19 cellular contexts compared by ENCODE assay signal in genomic region chr15:66288796-66289195, GRCh38. TPM values are rescaled to one million over a fixed set of nuclear protein-coding genes. Genes with fewer than 3 reads are reported as not detected.
"Had no signal": no experiment of that assay in that cellular context is flagged by ENCODE, and none has a peak within 500 bp of the region (broad histone marks: within the 10 kb centered on the region; RNA-seq: fewer than 3 reads in every experiment).

No MANE protein-coding gene starts in this region.

- H3K27me3 ChIP-seq: ascending aorta, colonic mucosa, foreskin keratinocyte, spleen, tibial nerve, vagina had no signal

- H3K27me3 Mint-ChIP-seq: activated CD4-positive, alpha-beta memory T cell treated with anti-CD3 and anti-CD28 coated beads, Interleukin-2, amount 10 ng/mL, durations not matched to agents 7 days and 5 days; stimulated activated memory B cell treated with anti-CD40 and anti-IgM and Interleukin-4, amounts not matched to agents 10 μg/mL and 1 μg/mL and 100 μg/mL, for 72 hours had no signal

- H3K9me3 Mint-ChIP-seq: activated CD4-positive, alpha-beta memory T cell treated with anti-CD3 and anti-CD28 coated beads, Interleukin-2, amount 10 ng/mL, durations not matched to agents 7 days and 5 days; natural killer cell; stimulated activated memory B cell treated with anti-CD40 and anti-IgM and Interleukin-4, amounts not matched to agents 10 μg/mL and 1 μg/mL and 100 μg/mL, for 72 hours had no signal

- DNase-seq: activated CD4-positive, alpha-beta memory T cell treated with anti-CD3 and anti-CD28 coated beads, Interleukin-2, amount 10 ng/mL, durations not matched to agents 7 days and 5 days; colonic mucosa; effector CD4-positive, alpha-beta T cell; foreskin keratinocyte; head of caudate nucleus; islet precursor cell; mammary epithelial cell; natural killer cell; psoas muscle; spleen; stimulated activated CD4-positive, alpha-beta T cell treated with anti-CD3 and anti-CD28 coated beads, Interleukin-1b, Interleukin-23, amount 100 ng/mL, for 48 hours had no signal

- H3K36me3 Mint-ChIP-seq: natural killer cell; stimulated activated memory B cell treated with anti-CD40 and anti-IgM and Interleukin-4, amounts not matched to agents 10 μg/mL and 1 μg/mL and 100 μg/mL, for 72 hours had no signal

- H3K36me3 ChIP-seq: ascending aorta, cardiac muscle cell, colonic mucosa, tibial nerve, vagina had no signal

- H3K9me3 ChIP-seq: ascending aorta, colonic mucosa, psoas muscle, spleen, tibial nerve, vagina had no signal

- H3K4me3 Mint-ChIP-seq: activated CD4-positive, alpha-beta memory T cell treated with anti-CD3 and anti-CD28 coated beads, Interleukin-2, amount 10 ng/mL, durations not matched to agents 7 days and 5 days; natural killer cell; stimulated activated memory B cell treated with anti-CD40 and anti-IgM and Interleukin-4, amounts not matched to agents 10 μg/mL and 1 μg/mL and 100 μg/mL, for 72 hours had no signal

- H3K4me3 ChIP-seq: ascending aorta, cardiac muscle cell, colonic mucosa, psoas muscle, spleen, tibial nerve, vagina had no signal

- H3K27ac ChIP-seq: ascending aorta, cardiac muscle cell, colonic mucosa, foreskin keratinocyte, psoas muscle, spleen, tibial nerve, vagina had no signal

- H3K27ac Mint-ChIP-seq: activated CD4-positive, alpha-beta memory T cell treated with anti-CD3 and anti-CD28 coated beads, Interleukin-2, amount 10 ng/mL, durations not matched to agents 7 days and 5 days; natural killer cell; stimulated activated memory B cell treated with anti-CD40 and anti-IgM and Interleukin-4, amounts not matched to agents 10 μg/mL and 1 μg/mL and 100 μg/mL, for 72 hours had no signal

RNA-seq across cellular contexts. Expression of gene MEGF11, which starts 35.2 kb away (rescaled TPM):
- total RNA-seq: activated CD4-positive, alpha-beta memory T cell treated with anti-CD3 and anti-CD28 coated beads, Interleukin-2, amount 10 ng/mL, durations not matched to agents 7 days and 5 days; ascending aorta; colonic mucosa; endothelial cell of umbilical vein; foreskin keratinocyte; left lobe of liver; mammary epithelial cell; natural killer cell; psoas muscle; subcutaneous adipose tissue had no signal
- polyA plus RNA-seq: cardiac muscle cell, endothelial cell of umbilical vein, foreskin keratinocyte had no signal
